ENCODE assay signal across 15 cellular contexts in the genomic region with DNA sequence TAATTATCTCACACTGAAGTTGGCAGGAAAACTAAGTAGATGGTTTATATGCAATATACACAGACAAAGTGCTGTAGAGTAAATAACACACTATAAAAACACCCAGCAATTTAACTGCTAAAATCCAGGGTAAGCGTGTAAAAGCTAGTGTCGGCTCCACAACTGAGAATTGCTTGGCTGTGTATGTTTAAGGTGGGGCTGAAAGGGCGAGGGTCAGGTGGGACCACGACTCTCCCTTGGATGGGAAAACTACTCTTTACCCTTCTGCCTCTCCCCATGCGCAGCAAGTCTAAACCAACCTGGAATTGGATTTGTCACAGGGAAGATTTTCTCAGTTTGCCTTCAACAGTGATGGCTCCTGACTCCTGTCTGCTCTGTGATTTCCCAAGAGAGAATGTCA.
A peak's percentile ranks its signal among the peaks of the same experiment; 100 is the strongest.
DNase-seq lines count a peak whose midpoint lies in the region; ATAC-seq, FAIRE-seq and TF ChIP-seq lines count a peak whose summit lies in the region.
"Had no signal": no experiment of that assay in that cellular context is flagged by ENCODE, and none has a peak within 500 bp of the region (broad histone marks: within the 10 kb centered on the region; RNA-seq: fewer than 3 reads in every experiment).

No MANE protein-coding gene starts in this region.

- DNase-seq in HepG2 (ENCODE audit: low spot score), result no peak
- no peak for DNase-seq in right lobe of liver
- peak in 2 of 3 donors; percentile 51 to 72 for DNase-seq in mucosa of descending colon
- no peak for DNase-seq in DMS79 (lab: John Stamatoyannopoulos, UW)
- DNase-seq in lower leg skin (ENCODE audit: low spot score in 2 of 2), result no peak
- no peak for DNase-seq in DMS153 treated with DMSO at 0.1 percent for 48 hours (lab: John Stamatoyannopoulos, UW; ENCODE audit: unreplicated experiment)
- DNase-seq: ACHN; CD4-positive, CD25-positive, alpha-beta regulatory T cell; DND-41; GDM1 had no signal

- H3K79me2 ChIP-seq in HepG2 (ENCODE audit: insufficient read depth, low read length), result no peaks in the 10 kb centered on the region

- POLR2A ChIA-PET in HepG2 (lab: Yijun Ruan, JAX), result no interaction called here

- intact Hi-C loops in HepG2 (cut with micrococcal nuclease; ENCODE audit: unreplicated experiment), result no loop called here
- intact Hi-C loops in right lobe of liver (cut with DNase I), result no loop called here
- intact Hi-C loops in mucosa of descending colon (cut with DNase I, micrococcal nuclease), result no loop called here
- intact Hi-C loops in lower leg skin (cut with DNase I; ENCODE audit: low total_unique reads), result no loop called here

- H3K9me3 ChIP-seq in HepG2 (ENCODE audit: low read length) (no peaks in the 10 kb centered on the region), right lobe of liver (no peaks in the 10 kb centered on the region), mucosa of descending colon (no peaks in the 10 kb centered on the region)
- H3K9me3 ChIP-seq: BLaER1 treated with 17β-estradiol and CSF1 and Interleukin-3, amounts not matched to agents 10 nM and 100 nM had no signal

- TF ChIP-seq POLR2A in HepG2 (IDR thresholded peaks at IDR 0.05; ENCODE audit: insufficient read depth in 1 of 2, low read depth in 2 of 2, low read length in 2 of 2) (no peak), right lobe of liver (IDR thresholded peaks at IDR 0.05) (no peak), lower leg skin (IDR thresholded peaks at IDR 0.05) (no peak)

- no peak for TF ChIP-seq RAD21 in HepG2 (CRISPR knock-in tag; IDR thresholded peaks at IDR 0.05)

- no peaks in the 10 kb centered on the region for H4K20me1 ChIP-seq in HepG2 (ENCODE audit: insufficient read depth, low read length)
- H4K20me1 ChIP-seq: BLaER1 treated with 17β-estradiol and CSF1 and Interleukin-3, amounts not matched to agents 10 nM and 100 nM had no signal

- in situ Hi-C loops in HepG2 (cut with HindIII; ENCODE audit: extremely low pct_ligation_motif_present, low pct_unique_long_range_greater_than_20kb), result no loop called here

- peak overlapping the region; percentile 49 for H2AFZ ChIP-seq in HepG2 (ENCODE audit: low read length)

- no peaks in the 10 kb centered on the region for H3K36me3 ChIP-seq in HepG2 (replicated peaks in 1 of 2; ENCODE audit: control insufficient read depth in 1 of 2, insufficient read depth in 2 of 2, low read length in 2 of 2)
- H3K36me3 ChIP-seq in right lobe of liver, result no peaks in the 10 kb centered on the region
- no peaks in the 10 kb centered on the region for H3K36me3 ChIP-seq in mucosa of descending colon (ENCODE audit: low read depth)
- H3K36me3 ChIP-seq: BLaER1 treated with 17β-estradiol and CSF1 and Interleukin-3, amounts not matched to agents 10 nM and 100 nM had no signal

- TF ChIP-seq CTCF in HepG2 (CRISPR knock-in tag; IDR thresholded peaks at IDR 0.05), result no peak
- no peak for TF ChIP-seq CTCF in right lobe of liver (IDR thresholded peaks at IDR 0.05)
- no peak for TF ChIP-seq CTCF in mucosa of descending colon (IDR thresholded peaks at IDR 0.05)
- no peak for TF ChIP-seq CTCF in lower leg skin (IDR thresholded peaks at IDR 0.05)

- H3K4me2 ChIP-seq in HepG2 (ENCODE audit: low read depth, low read length), result peak overlapping the region; percentile 28
- H3K4me2 ChIP-seq: BLaER1 treated with 17β-estradiol and CSF1 and Interleukin-3, amounts not matched to agents 10 nM and 100 nM had no signal

- H3K9ac ChIP-seq in HepG2 (ENCODE audit: insufficient read depth, low read depth, low read length), result no peak overlapping the region
- H3K9ac ChIP-seq: BLaER1 treated with 17β-estradiol and CSF1 and Interleukin-3, amounts not matched to agents 10 nM and 100 nM had no signal

- CTCF ChIA-PET in HepG2 (lab: Yijun Ruan, JAX; ENCODE audit: low intra/inter-chr PET ratio, low total read pairs), result no interaction called here

- WGBS in HepG2 (ENCODE audit: low lambda C conversion rate), result 2% methylated on average over 4 of the region's 5 CpGs
- 52% methylated on average over 5 of the region's 5 CpGs for WGBS in right lobe of liver (ENCODE audit: insufficient coverage, low coverage, low lambda C conversion rate, missing lambda C conversion rate)
- WGBS in lower leg skin, 2 donors, result 75 to 76% methylated on average over 5 of the region's 5 CpGs

- FAIRE-seq in HepG2 (lab: Jason Lieb, UNC) (no peak), colon (lab: Jason Lieb, UNC) (peak; percentile 68)
- FAIRE-seq: GM19239, H54 had no signal

- TF ChIP-seq EP300 in HepG2 (IDR thresholded peaks at IDR 0.05; ENCODE audit: low read depth in 2 of 2, low read length in 2 of 2) (no peak), HepG2 (CRISPR knock-in tag; IDR thresholded peaks at IDR 0.05; ENCODE audit: borderline replicate concordance) (no peak)

- H3K4me1 ChIP-seq in HepG2 (ENCODE audit: insufficient read depth, low read length) (peaks cover 7% of the 10 kb centered on the region; the same call in 1 of the 2 replicates), right lobe of liver (no peaks in the 10 kb centered on the region), mucosa of descending colon (ENCODE audit: low read depth) (peaks cover 4% of the 10 kb centered on the region)

- no TSS peak for BruUV-seq in HepG2 (replicated peaks; lab: Mats Ljungman, UMichigan)

- H3K27me3 ChIP-seq in HepG2 (ENCODE audit: control insufficient read depth in 1 of 2, insufficient read depth in 2 of 2, low read length in 2 of 2) (no peaks in the 10 kb centered on the region), right lobe of liver (no peaks in the 10 kb centered on the region)
- H3K27me3 ChIP-seq: BLaER1 treated with 17β-estradiol and CSF1 and Interleukin-3, amounts not matched to agents 10 nM and 100 nM had no signal

- H3K27ac ChIP-seq in HepG2 (ENCODE audit: extremely low read length, insufficient read depth, low read length), result no peak overlapping the region
- H3K27ac ChIP-seq in right lobe of liver, result no peak overlapping the region
- H3K27ac ChIP-seq: BLaER1 treated with 17β-estradiol and CSF1 and Interleukin-3, amounts not matched to agents 10 nM and 100 nM had no signal

- H3K4me3 ChIP-seq in HepG2 (replicated peaks in 1 of 3; ENCODE audit: insufficient read depth in 1 of 3, low read depth in 2 of 3, low read length in 3 of 3) (no peak overlapping the region), right lobe of liver (no peak overlapping the region), mucosa of descending colon (no peak overlapping the region), lower leg skin (ENCODE audit: low read depth, poor library complexity, severe bottlenecking) (no peak overlapping the region)
- H3K4me3 ChIP-seq: BLaER1 treated with 17β-estradiol and CSF1 and Interleukin-3, amounts not matched to agents 10 nM and 100 nM had no signal

- ATAC-seq in HepG2, result no peak
- ATAC-seq in right lobe of liver, result no peak
- ATAC-seq in mucosa of descending colon, result peak; percentile 93
- ATAC-seq: HCT116 had no signal

TF ChIP-seq in HepG2, 621 proteins besides CTCF, POLR2A, EP300 and RAD21:
- TF ChIP-seq ZNF251 (CRISPR knock-in tag; IDR thresholded peaks at IDR 0.05), result no peak
- no peak for TF ChIP-seq ZNF841 (CRISPR knock-in tag; IDR thresholded peaks at IDR 0.05; ENCODE audit: borderline replicate concordance)
- TF ChIP-seq ZNF446 (CRISPR knock-in tag; IDR thresholded peaks at IDR 0.05), result no peak
- no peak for TF ChIP-seq REXO4 (CRISPR knock-in tag; IDR thresholded peaks at IDR 0.05; ENCODE audit: borderline replicate concordance)
- no peak for TF ChIP-seq MEIS2 (CRISPR knock-in tag; IDR thresholded peaks at IDR 0.05)
- no peak for TF ChIP-seq EHMT2 (IDR thresholded peaks at IDR 0.05; ENCODE audit: borderline replicate concordance, low read depth, low read length)
- TF ChIP-seq ZFP90 (CRISPR knock-in tag; IDR thresholded peaks at IDR 0.05; ENCODE audit: borderline replicate concordance), result no peak
- no peak for TF ChIP-seq NPAS2 (CRISPR knock-in tag; IDR thresholded peaks at IDR 0.05; ENCODE audit: borderline replicate concordance)
- no peak for TF ChIP-seq ADNP (CRISPR knock-in tag; IDR thresholded peaks at IDR 0.05)
- no peak for TF ChIP-seq MTA3 (CRISPR knock-in tag; IDR thresholded peaks at IDR 0.05)

Comparison
In these comparisons a context has a peak if more than half of its experiments do, and no peak if none do; other contexts are left out.
1. DNase-seq: peak in mucosa of descending colon (2 of 3); none in HepG2 (single experiment), right lobe of liver (0 of 3), DMS79 (single experiment), lower leg skin (0 of 2) and DMS153 treated with DMSO at 0.1 percent for 48 hours (single experiment).